In the genomic region with DNA sequence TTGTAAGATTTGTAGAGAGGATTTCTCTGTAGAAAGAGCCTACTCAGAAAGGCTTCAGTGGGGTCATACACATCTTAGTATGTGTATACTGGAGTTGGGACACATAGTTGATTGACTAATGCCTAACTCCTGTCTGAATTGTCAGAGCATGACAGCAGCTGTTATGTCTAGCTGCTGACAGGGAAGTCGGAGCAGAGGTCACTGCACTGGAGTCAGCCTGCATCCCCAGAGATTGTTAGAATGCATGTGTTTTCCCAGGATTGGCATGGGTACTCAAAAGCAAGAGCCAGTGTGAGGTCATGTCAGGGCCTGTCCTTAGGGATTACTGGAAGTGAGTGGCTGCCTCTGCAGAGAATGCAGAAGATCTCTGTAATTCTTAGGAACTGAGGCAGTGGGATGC, we compare ENCODE assay signal across 1 cellular context.
TF ChIP-seq lines count a peak whose summit lies in the region.

No MANE protein-coding gene starts in this region.

TF ChIP-seq in endothelial cell of umbilical vein, 7 proteins besides CTCF, POLR2A, EP300 and RAD21:
- TF ChIP-seq FOS (IDR thresholded peaks at IDR 0.05; ENCODE audit: borderline replicate concordance, insufficient read depth, low read length) = no peak
- TF ChIP-seq, protein P1, sequence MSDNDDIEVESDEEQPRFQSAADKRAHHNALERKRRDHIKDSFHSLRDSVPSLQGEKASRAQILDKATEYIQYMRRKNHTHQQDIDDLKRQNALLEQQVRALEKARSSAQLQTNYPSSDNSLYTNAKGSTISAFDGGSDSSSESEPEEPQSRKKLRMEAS (IDR thresholded peaks at IDR 0.05; ENCODE audit: insufficient read depth, insufficient read length) = no peak
- TF ChIP-seq EZH2 (IDR thresholded peaks at IDR 0.05; ENCODE audit: borderline replicate concordance, low read depth, low read length, severe bottlenecking) = no peak
- no peak for TF ChIP-seq JUN (IDR thresholded peaks at IDR 0.05; ENCODE audit: borderline replicate concordance, insufficient read depth, insufficient read length, low read depth)
- TF ChIP-seq POLR2AphosphoS5 (IDR thresholded peaks at IDR 0.05; ENCODE audit: insufficient read depth, low read depth, low read length) = no peak
- no peak for TF ChIP-seq MYC (IDR thresholded peaks at IDR 0.05; ENCODE audit: low read depth, low read length)
- TF ChIP-seq GATA2 (IDR thresholded peaks at IDR 0.05; ENCODE audit: insufficient read depth, insufficient read length, low read depth, low read length) = no peak
